ENCODE assay signal across 1 cellular context in the genomic region with DNA sequence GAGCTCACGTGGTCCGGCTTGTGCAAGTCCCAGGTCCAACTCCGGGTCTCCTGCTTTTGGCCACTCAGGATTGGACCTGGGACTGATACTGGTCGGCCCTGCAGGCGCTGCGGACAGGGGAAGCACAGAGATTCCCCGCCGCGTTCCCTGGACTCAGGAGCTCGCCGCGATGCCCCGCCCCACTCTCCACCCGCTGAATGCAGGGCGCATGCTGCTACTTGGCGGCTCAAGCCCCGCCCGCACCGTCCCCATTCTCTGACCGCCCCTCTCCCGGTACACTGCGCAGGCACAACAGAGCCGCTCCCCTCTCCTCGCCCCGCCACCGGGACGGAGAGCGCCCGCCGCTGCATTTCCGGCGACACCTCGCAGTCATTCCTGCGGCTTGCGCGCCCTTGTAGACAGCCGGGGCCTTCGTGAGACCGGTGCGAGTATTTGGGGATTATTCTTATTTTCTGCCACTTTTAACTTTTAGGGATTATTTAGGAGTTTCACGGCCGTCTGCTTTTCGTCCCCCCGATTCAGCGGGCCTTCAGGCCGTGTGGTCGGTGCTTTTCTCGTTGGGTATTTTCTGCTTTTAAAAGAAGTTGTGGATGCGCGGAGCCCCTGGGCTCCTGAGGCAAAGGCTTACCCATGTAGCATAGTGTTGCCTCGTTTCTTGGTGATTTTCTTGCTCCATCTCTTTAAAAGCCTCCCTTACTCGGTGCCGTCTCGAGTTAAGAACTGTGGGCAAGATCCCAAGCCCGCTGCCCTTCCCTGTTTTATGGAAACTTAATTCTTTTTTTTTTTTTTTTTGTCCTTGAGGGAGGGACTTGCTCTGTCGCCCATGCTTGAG.
TF ChIP-seq lines count a peak whose summit lies in the region.

A gene (plus strand): TSS at position 251 of the 832 bp plus-strand sequence. CDS start 1,544 bp downstream, outside the sequence.

TF ChIP-seq in HepG2, 621 proteins besides CTCF, POLR2A, EP300 and RAD21 (continued from another document and continues in another):
- TF ChIP-seq, protein P1, sequence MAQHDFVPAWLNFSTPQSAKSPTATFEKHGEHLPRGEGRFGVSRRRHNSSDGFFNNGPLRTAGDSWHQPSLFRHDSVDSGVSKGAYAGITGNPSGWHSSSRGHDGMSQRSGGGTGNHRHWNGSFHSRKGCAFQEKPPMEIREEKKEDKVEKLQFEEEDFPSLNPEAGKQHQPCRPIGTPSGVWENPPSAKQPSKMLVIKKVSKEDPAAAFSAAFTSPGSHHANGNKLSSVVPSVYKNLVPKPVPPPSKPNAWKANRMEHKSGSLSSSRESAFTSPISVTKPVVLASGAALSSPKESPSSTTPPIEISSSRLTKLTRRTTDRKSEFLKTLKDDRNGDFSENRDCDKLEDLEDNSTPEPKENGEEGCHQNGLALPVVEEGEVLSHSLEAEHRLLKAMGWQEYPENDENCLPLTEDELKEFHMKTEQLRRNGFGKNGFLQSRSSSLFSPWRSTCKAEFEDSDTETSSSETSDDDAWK (CRISPR knock-in tag; IDR thresholded peaks at IDR 0.05) = no peak
- TF ChIP-seq ZNF296 (CRISPR knock-in tag; conservative IDR thresholded peaks at IDR 0.05) (no peak), POLR2G (IDR thresholded peaks at IDR 0.05; ENCODE audit: low read depth, low read length) (peak; percentile 93), ZNF75D (CRISPR knock-in tag; IDR thresholded peaks at IDR 0.05; ENCODE audit: borderline replicate concordance) (no peak), TCF7L2 (IDR thresholded peaks at IDR 0.05; ENCODE audit: low read depth, low read length) (no peak), ARHGAP35 (CRISPR knock-in tag; IDR thresholded peaks at IDR 0.05; ENCODE audit: borderline replicate concordance) (0 out of 2 replicates have a peak, but pooled peaks have one; percentile 65), ZNF724P (CRISPR knock-in tag; IDR thresholded peaks at IDR 0.05; ENCODE audit: borderline replicate concordance) (0 out of 2 replicates have a peak, but pooled peaks have one; percentile 71), ZFP36 (IDR thresholded peaks at IDR 0.05; ENCODE audit: borderline replicate concordance, low read depth, low read length, partially characterized antibody) (no peak), FOXM1 (CRISPR knock-in tag; IDR thresholded peaks at IDR 0.05) (no peak), HHEX (CRISPR knock-in tag; IDR thresholded peaks at IDR 0.05) (peak; percentile 12; the same call in 1 of the 2 replicates), TSC22D2 (CRISPR knock-in tag; IDR thresholded peaks at IDR 0.05; ENCODE audit: borderline replicate concordance) (no peak; the same call in 1 of the 2 replicates), MYNN (CRISPR knock-in tag; IDR thresholded peaks at IDR 0.05; ENCODE audit: low read depth) (no peak; the same call in 1 of the 2 replicates), HOXA9 (CRISPR knock-in tag; IDR thresholded peaks at IDR 0.05; ENCODE audit: borderline replicate concordance) (peak; percentile 91; the same call in 1 of the 2 replicates), MED1 (CRISPR knock-in tag; IDR thresholded peaks at IDR 0.05) (peak; percentile 88), KDM1A (CRISPR knock-in tag; IDR thresholded peaks at IDR 0.05) (no peak), EED (CRISPR knock-in tag; IDR thresholded peaks at IDR 0.05) (0 out of 2 replicates have a peak, but pooled peaks have one; percentile 26), TBP (CRISPR knock-in tag; IDR thresholded peaks at IDR 0.05) (0 out of 2 replicates have a peak, but pooled peaks have one; percentile 19), ZBTB20 (CRISPR knock-in tag; IDR thresholded peaks at IDR 0.05; ENCODE audit: borderline replicate concordance, low read depth) (peak; percentile 91), ZNF24 (IDR thresholded peaks at IDR 0.05) (no peak), FOXJ3 (CRISPR knock-in tag; IDR thresholded peaks at IDR 0.05; ENCODE audit: borderline replicate concordance) (peak; percentile 59; the same call in 1 of the 2 replicates), ZNF550 (CRISPR knock-in tag; IDR thresholded peaks at IDR 0.05; ENCODE audit: borderline replicate concordance) (no peak), CBX5 (CRISPR knock-in tag; IDR thresholded peaks at IDR 0.05; ENCODE audit: borderline replicate concordance) (peak; percentile 79; the same call in 1 of the 2 replicates), NONO (IDR thresholded peaks at IDR 0.05) (no peak), NONO (CRISPR knock-in tag; conservative IDR thresholded peaks at IDR 0.05) (peak; percentile 100), FOXO1 (CRISPR knock-in tag; IDR thresholded peaks at IDR 0.05) (peak; percentile 82), SNRNP70 (IDR thresholded peaks at IDR 0.05; ENCODE audit: low read depth, low read length) (no peak)
- TF ChIP-seq, protein P2, sequence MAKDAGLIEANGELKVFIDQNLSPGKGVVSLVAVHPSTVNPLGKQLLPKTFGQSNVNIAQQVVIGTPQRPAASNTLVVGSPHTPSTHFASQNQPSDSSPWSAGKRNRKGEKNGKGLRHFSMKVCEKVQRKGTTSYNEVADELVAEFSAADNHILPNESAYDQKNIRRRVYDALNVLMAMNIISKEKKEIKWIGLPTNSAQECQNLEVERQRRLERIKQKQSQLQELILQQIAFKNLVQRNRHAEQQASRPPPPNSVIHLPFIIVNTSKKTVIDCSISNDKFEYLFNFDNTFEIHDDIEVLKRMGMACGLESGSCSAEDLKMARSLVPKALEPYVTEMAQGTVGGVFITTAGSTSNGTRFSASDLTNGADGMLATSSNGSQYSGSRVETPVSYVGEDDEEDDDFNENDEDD (CRISPR knock-in tag; IDR thresholded peaks at IDR 0.05; ENCODE audit: borderline replicate concordance) = peak; percentile 85
- TF ChIP-seq, protein P3, sequence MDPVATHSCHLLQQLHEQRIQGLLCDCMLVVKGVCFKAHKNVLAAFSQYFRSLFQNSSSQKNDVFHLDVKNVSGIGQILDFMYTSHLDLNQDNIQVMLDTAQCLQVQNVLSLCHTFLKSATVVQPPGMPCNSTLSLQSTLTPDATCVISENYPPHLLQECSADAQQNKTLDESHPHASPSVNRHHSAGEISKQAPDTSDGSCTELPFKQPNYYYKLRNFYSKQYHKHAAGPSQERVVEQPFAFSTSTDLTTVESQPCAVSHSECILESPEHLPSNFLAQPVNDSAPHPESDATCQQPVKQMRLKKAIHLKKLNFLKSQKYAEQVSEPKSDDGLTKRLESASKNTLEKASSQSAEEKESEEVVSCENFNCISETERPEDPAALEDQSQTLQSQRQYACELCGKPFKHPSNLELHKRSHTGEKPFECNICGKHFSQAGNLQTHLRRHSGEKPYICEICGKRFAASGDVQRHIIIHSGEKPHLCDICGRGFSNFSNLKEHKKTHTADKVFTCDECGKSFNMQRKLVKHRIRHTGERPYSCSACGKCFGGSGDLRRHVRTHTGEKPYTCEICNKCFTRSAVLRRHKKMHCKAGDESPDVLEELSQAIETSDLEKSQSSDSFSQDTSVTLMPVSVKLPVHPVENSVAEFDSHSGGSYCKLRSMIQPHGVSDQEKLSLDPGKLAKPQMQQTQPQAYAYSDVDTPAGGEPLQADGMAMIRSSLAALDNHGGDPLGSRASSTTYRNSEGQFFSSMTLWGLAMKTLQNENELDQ (CRISPR knock-in tag; IDR thresholded peaks at IDR 0.05; ENCODE audit: borderline replicate concordance) = peak; percentile 24; the same call in 1 of the 2 replicates
- TF ChIP-seq, protein P4, sequence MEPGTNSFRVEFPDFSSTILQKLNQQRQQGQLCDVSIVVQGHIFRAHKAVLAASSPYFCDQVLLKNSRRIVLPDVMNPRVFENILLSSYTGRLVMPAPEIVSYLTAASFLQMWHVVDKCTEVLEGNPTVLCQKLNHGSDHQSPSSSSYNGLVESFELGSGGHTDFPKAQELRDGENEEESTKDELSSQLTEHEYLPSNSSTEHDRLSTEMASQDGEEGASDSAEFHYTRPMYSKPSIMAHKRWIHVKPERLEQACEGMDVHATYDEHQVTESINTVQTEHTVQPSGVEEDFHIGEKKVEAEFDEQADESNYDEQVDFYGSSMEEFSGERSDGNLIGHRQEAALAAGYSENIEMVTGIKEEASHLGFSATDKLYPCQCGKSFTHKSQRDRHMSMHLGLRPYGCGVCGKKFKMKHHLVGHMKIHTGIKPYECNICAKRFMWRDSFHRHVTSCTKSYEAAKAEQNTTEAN (CRISPR knock-in tag; conservative IDR thresholded peaks at IDR 0.05) = no peak; the same call in 1 of the 2 replicates
- TF ChIP-seq, protein P5, sequence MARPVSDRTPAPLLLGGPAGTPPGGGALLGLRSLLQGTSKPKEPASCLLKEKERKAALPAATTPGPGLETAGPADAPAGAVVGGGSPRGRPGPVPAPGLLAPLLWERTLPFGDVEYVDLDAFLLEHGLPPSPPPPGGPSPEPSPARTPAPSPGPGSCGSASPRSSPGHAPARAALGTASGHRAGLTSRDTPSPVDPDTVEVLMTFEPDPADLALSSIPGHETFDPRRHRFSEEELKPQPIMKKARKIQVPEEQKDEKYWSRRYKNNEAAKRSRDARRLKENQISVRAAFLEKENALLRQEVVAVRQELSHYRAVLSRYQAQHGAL (CRISPR knock-in tag; IDR thresholded peaks at IDR 0.05; ENCODE audit: not compliant biosample characterization) = peak; percentile 64
- TF ChIP-seq, protein P6, sequence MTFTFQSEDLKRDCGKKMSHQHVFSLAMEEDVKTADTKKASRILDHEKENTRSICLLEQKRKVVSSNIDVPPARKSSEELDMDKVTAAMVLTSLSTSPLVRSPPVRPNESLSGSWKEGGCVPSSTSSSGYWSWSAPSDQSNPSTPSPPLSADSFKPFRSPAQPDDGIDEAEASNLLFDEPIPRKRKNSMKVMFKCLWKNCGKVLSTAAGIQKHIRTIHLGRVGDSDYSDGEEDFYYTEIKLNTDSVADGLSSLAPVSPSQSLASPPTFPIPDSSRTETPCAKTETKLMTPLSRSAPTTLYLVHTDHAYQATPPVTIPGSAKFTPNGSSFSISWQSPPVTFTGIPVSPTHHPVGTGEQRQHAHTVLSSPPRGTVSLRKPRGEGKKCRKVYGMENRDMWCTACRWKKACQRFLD (CRISPR knock-in tag; IDR thresholded peaks at IDR 0.05; ENCODE audit: borderline replicate concordance) = peak; percentile 86; the same call in 1 of the 2 replicates
- TF ChIP-seq, protein P7, sequence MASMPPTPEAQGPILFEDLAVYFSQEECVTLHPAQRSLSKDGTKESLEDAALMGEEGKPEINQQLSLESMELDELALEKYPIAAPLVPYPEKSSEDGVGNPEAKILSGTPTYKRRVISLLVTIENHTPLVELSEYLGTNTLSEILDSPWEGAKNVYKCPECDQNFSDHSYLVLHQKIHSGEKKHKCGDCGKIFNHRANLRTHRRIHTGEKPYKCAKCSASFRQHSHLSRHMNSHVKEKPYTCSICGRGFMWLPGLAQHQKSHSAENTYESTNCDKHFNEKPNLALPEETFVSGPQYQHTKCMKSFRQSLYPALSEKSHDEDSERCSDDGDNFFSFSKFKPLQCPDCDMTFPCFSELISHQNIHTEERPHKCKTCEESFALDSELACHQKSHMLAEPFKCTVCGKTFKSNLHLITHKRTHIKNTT (CRISPR knock-in tag; IDR thresholded peaks at IDR 0.05) = no peak
- TF ChIP-seq, protein P8, sequence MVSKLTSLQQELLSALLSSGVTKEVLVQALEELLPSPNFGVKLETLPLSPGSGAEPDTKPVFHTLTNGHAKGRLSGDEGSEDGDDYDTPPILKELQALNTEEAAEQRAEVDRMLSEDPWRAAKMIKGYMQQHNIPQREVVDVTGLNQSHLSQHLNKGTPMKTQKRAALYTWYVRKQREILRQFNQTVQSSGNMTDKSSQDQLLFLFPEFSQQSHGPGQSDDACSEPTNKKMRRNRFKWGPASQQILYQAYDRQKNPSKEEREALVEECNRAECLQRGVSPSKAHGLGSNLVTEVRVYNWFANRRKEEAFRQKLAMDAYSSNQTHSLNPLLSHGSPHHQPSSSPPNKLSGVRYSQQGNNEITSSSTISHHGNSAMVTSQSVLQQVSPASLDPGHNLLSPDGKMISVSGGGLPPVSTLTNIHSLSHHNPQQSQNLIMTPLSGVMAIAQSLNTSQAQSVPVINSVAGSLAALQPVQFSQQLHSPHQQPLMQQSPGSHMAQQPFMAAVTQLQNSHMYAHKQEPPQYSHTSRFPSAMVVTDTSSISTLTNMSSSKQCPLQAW (CRISPR knock-in tag; IDR thresholded peaks at IDR 0.05) = peak; percentile 98
- TF ChIP-seq, protein P9, sequence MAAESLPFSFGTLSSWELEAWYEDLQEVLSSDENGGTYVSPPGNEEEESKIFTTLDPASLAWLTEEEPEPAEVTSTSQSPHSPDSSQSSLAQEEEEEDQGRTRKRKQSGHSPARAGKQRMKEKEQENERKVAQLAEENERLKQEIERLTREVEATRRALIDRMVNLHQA (CRISPR knock-in tag; IDR thresholded peaks at IDR 0.05) = no peak
- TF ChIP-seq, protein P10, sequence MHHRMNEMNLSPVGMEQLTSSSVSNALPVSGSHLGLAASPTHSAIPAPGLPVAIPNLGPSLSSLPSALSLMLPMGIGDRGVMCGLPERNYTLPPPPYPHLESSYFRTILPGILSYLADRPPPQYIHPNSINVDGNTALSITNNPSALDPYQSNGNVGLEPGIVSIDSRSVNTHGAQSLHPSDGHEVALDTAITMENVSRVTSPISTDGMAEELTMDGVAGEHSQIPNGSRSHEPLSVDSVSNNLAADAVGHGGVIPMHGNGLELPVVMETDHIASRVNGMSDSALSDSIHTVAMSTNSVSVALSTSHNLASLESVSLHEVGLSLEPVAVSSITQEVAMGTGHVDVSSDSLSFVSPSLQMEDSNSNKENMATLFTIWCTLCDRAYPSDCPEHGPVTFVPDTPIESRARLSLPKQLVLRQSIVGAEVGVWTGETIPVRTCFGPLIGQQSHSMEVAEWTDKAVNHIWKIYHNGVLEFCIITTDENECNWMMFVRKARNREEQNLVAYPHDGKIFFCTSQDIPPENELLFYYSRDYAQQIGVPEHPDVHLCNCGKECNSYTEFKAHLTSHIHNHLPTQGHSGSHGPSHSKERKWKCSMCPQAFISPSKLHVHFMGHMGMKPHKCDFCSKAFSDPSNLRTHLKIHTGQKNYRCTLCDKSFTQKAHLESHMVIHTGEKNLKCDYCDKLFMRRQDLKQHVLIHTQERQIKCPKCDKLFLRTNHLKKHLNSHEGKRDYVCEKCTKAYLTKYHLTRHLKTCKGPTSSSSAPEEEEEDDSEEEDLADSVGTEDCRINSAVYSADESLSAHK (CRISPR knock-in tag; IDR thresholded peaks at IDR 0.05; ENCODE audit: borderline replicate concordance) = 0 out of 2 replicates have a peak, but pooled peaks have one; percentile 25
- TF ChIP-seq, protein P11, sequence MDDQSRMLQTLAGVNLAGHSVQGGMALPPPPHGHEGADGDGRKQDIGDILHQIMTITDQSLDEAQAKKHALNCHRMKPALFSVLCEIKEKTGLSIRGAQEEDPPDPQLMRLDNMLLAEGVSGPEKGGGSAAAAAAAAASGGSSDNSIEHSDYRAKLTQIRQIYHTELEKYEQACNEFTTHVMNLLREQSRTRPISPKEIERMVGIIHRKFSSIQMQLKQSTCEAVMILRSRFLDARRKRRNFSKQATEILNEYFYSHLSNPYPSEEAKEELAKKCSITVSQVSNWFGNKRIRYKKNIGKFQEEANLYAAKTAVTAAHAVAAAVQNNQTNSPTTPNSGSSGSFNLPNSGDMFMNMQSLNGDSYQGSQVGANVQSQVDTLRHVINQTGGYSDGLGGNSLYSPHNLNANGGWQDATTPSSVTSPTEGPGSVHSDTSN (CRISPR knock-in tag; IDR thresholded peaks at IDR 0.05; ENCODE audit: borderline replicate concordance) = no peak
- TF ChIP-seq, protein P12, sequence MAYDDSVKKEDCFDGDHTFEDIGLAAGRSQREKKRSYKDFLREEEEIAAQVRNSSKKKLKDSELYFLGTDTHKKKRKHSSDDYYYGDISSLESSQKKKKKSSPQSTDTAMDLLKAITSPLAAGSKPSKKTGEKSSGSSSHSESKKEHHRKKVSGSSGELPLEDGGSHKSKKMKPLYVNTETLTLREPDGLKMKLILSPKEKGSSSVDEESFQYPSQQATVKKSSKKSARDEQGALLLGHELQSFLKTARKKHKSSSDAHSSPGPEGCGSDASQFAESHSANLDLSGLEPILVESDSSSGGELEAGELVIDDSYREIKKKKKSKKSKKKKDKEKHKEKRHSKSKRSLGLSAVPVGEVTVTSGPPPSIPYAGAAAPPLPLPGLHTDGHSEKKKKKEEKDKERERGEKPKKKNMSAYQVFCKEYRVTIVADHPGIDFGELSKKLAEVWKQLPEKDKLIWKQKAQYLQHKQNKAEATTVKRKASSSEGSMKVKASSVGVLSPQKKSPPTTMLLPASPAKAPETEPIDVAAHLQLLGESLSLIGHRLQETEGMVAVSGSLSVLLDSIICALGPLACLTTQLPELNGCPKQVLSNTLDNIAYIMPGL (CRISPR knock-in tag; IDR thresholded peaks at IDR 0.05; ENCODE audit: borderline replicate concordance in 1 of 2, low read depth in 1 of 2) = peak; percentile 94 to 95
